Comparison of ENCODE assay signal across 22 cellular contexts in genomic region chr10:82402901-82403300, GRCh38.
DNase-seq lines count a peak whose midpoint lies in the region; ATAC-seq, FAIRE-seq and TF ChIP-seq lines count a peak whose summit lies in the region.
"Had no signal": no experiment of that assay in that cellular context is flagged by ENCODE, and none has a peak within 500 bp of the region (broad histone marks: within the 10 kb centered on the region; RNA-seq: fewer than 3 reads in every experiment).

No MANE protein-coding gene starts in this region.

- H2AFZ ChIP-seq in OCI-LY1 (ENCODE audit: low read length) (no peak overlapping the region), astrocyte (ENCODE audit: low read depth, low read length) (no peak overlapping the region)
- H2AFZ ChIP-seq: GM23338 had no signal

- peak overlapping the region; percentile 46 for H3K4me2 ChIP-seq in BLaER1
- peak overlapping the region; percentile 31 for H3K4me2 ChIP-seq in OCI-LY1 (ENCODE audit: low read length)
- H3K4me2 ChIP-seq in astrocyte (ENCODE audit: low read length) = no peak overlapping the region
- H3K4me2 ChIP-seq: GM23338 had no signal

- no peaks in the 10 kb centered on the region for H3K27me3 Mint-ChIP-seq in astrocyte (ENCODE audit: low read depth, unreplicated experiment)
- H3K27me3 Mint-ChIP-seq: B cell; CD4-positive, alpha-beta memory T cell had no signal

- H3F3A ChIP-seq in OCI-LY1 (ENCODE audit: insufficient read depth, low read length) = no peaks in the 10 kb centered on the region

- no peak for FAIRE-seq in astrocyte (lab: Jason Lieb, UNC)
- FAIRE-seq: A204.1, G401.6, GM12878, GM18507 had no signal

- H4K20me1 ChIP-seq in BLaER1 (no peaks in the 10 kb centered on the region), OCI-LY1 (ENCODE audit: insufficient read depth, low read length) (no peaks in the 10 kb centered on the region), astrocyte (ENCODE audit: insufficient read depth, low read length) (no peaks in the 10 kb centered on the region)

- ATAC-seq in HG02981 (IDR thresholded peaks at IDR 0.05; ENCODE audit: unreplicated experiment) = no peak
- no peak for ATAC-seq in HG02884 (IDR thresholded peaks at IDR 0.05; ENCODE audit: unreplicated experiment)
- ATAC-seq: GM12878, GM23338, HCT116 had no signal

- H3K9ac ChIP-seq in BLaER1 (no peak overlapping the region), OCI-LY1 (ENCODE audit: low read length) (peak overlapping the region; percentile 55), astrocyte (ENCODE audit: low read length) (no peak overlapping the region)

- H3K27ac ChIP-seq in BLaER1 = peak overlapping the region; percentile 94
- H3K27ac ChIP-seq in OCI-LY1 (ENCODE audit: low read depth, low read length, poor library complexity, severe bottlenecking) = peak overlapping the region; percentile 100
- H3K27ac ChIP-seq in astrocyte (ENCODE audit: low read depth, low read length) = no peak overlapping the region
- H3K27ac ChIP-seq: 22Rv1 had no signal

- no peaks in the 10 kb centered on the region for H3K79me2 ChIP-seq in OCI-LY1 (ENCODE audit: insufficient read depth, low read length)
- H3K79me2 ChIP-seq in astrocyte (ENCODE audit: insufficient read depth, low read length) = no peaks in the 10 kb centered on the region

- H3K4me3 ChIP-seq in BLaER1 (no peak overlapping the region), OCI-LY1 (ENCODE audit: low read depth, low read length, poor library complexity, severe bottlenecking) (no peak overlapping the region), astrocyte (ENCODE audit: insufficient read depth, low read depth, low read length) (no peak overlapping the region), kidney epithelial cell (ENCODE audit: low read depth, low read length) (no peak overlapping the region)
- H3K4me3 ChIP-seq: GM12878, GM23338 had no signal

- H3K27ac Mint-ChIP-seq in astrocyte (ENCODE audit: unreplicated experiment) = peak overlapping the region; percentile 43
- H3K27ac Mint-ChIP-seq: B cell; CD4-positive, alpha-beta memory T cell; GM23338; H9 had no signal

- H3K27me3 ChIP-seq in BLaER1 = no peaks in the 10 kb centered on the region
- no peaks in the 10 kb centered on the region for H3K27me3 ChIP-seq in OCI-LY1 (ENCODE audit: insufficient read depth, low read length)
- no peaks in the 10 kb centered on the region for H3K27me3 ChIP-seq in astrocyte (ENCODE audit: insufficient read depth, low read length)
- no peaks in the 10 kb centered on the region for H3K27me3 ChIP-seq in kidney epithelial cell (ENCODE audit: control insufficient read depth, insufficient read depth, low read length)

- DNase-seq in astrocyte (ENCODE audit: low read depth) = no peak
- peak; percentile 12 for DNase-seq in kidney epithelial cell (ENCODE audit: low read depth)
- DNase-seq in pons (ENCODE audit: low spot score) = no peak
- no peak for DNase-seq in cerebellar nuclear complex (lab: John Stamatoyannopoulos, UW)
- DNase-seq: C1 segment of cervical spinal cord; Caco-2; CD4-positive, alpha-beta memory T cell; DMS153; DND-41; H9 had no signal

- no peak overlapping the region for H3K4me3 Mint-ChIP-seq in astrocyte (ENCODE audit: unreplicated experiment)
- H3K4me3 Mint-ChIP-seq: B cell; CD4-positive, alpha-beta memory T cell; GM23338; H9 had no signal

- H3K9me3 ChIP-seq in BLaER1 (no peaks in the 10 kb centered on the region), OCI-LY1 (ENCODE audit: low read length) (no peaks in the 10 kb centered on the region), astrocyte (ENCODE audit: insufficient read depth, low read depth, low read length) (no peaks in the 10 kb centered on the region)
- H3K9me3 ChIP-seq: Caco-2 had no signal

- TF ChIP-seq CTCF in OCI-LY1 (IDR thresholded peaks at IDR 0.05; ENCODE audit: low read length) = no peak
- TF ChIP-seq CTCF in astrocyte (IDR thresholded peaks at IDR 0.05; ENCODE audit: insufficient read depth, low read depth, low read length) = no peak
- no peak for TF ChIP-seq CTCF in kidney epithelial cell (IDR thresholded peaks at IDR 0.05; ENCODE audit: insufficient read depth, low read length, poor library complexity, severe bottlenecking)

- H3K36me3 ChIP-seq in BLaER1 = no peaks in the 10 kb centered on the region; the same call in 1 of the 2 replicates
- no peaks in the 10 kb centered on the region for H3K36me3 ChIP-seq in OCI-LY1 (ENCODE audit: insufficient read depth, low read length)
- no peaks in the 10 kb centered on the region for H3K36me3 ChIP-seq in astrocyte (ENCODE audit: insufficient read depth, low read length)
- H3K36me3 ChIP-seq in kidney epithelial cell (ENCODE audit: control insufficient read depth, insufficient read depth, low read length) = no peaks in the 10 kb centered on the region

- H3K36me3 Mint-ChIP-seq in astrocyte (ENCODE audit: low read depth, unreplicated experiment) = no peaks in the 10 kb centered on the region
- H3K36me3 Mint-ChIP-seq: CD4-positive, alpha-beta memory T cell had no signal

- peaks cover 25% of the 10 kb centered on the region for H3K4me1 Mint-ChIP-seq in astrocyte (ENCODE audit: low read depth, unreplicated experiment)
- H3K4me1 Mint-ChIP-seq: B cell; CD4-positive, alpha-beta memory T cell had no signal

- H3K9me2 ChIP-seq in OCI-LY1 (ENCODE audit: low read depth, low read length) = no peaks in the 10 kb centered on the region

- H3K4me1 ChIP-seq in BLaER1 (peaks cover 67% of the 10 kb centered on the region), OCI-LY1 (ENCODE audit: insufficient read depth, low read length, severe bottlenecking) (peaks cover 99% of the 10 kb centered on the region), astrocyte (ENCODE audit: insufficient read depth, low read length) (no peaks in the 10 kb centered on the region)
- H3K4me1 ChIP-seq: Caco-2 had no signal

- no peaks in the 10 kb centered on the region for H3K9me3 Mint-ChIP-seq in astrocyte (ENCODE audit: unreplicated experiment)
- H3K9me3 Mint-ChIP-seq: GM23338, H9 had no signal
